Comparison of ENCODE assay signal across 9 cellular contexts in the genomic region with DNA sequence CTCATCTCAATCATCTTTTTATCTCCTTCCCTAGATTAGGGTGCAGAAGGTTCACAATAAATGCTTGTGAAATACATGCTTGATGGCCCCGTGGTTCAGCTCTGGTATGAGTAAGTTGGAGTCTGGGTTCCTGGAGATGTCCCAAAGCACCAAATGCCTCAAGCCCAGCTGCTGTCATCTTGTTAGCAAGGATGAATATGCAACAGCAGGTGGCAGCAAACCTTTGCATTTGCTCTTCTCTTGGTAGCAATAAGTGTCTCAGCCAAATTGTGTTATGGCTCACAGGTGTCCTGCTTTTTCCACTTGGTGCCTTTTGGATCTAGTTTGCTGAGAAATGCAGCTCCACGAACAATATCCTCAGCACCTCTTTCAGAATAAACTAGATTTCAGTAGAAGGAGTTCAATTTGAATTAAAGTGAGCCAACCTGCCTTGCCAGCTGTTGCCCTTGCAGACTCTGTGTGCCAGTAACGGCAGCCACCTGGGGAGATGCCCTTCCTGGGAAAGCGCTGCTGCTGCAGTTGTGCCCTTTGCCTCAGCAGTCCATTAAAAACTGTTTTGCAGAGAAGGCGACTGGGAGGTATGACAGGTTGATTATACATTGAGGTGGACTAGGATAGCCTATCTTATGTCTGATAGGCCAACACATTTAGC.
DNase-seq lines count a peak whose midpoint lies in the region; ATAC-seq and TF ChIP-seq lines count a peak whose summit lies in the region.
"Had no signal": no experiment of that assay in that cellular context is flagged by ENCODE, and none has a peak within 500 bp of the region (broad histone marks: within the 10 kb centered on the region; RNA-seq: fewer than 3 reads in every experiment).

No MANE protein-coding gene starts in this region.

- no peaks in the 10 kb centered on the region for H3K36me3 ChIP-seq in left ventricle myocardium inferior
- H3K36me3 ChIP-seq: thoracic aorta had no signal

- peak; percentile 46 for TF ChIP-seq CTCF in activated CD8-positive, alpha-beta T cell treated with anti-CD3 and anti-CD28 coated beads for 36 hours (IDR thresholded peaks at IDR 0.05)
- peak; percentile 60 for TF ChIP-seq CTCF in left ventricle myocardium inferior (IDR thresholded peaks at IDR 0.05; ENCODE audit: borderline replicate concordance)

- H3K9me3 ChIP-seq in left ventricle myocardium inferior (replicated peaks), result peaks cover 5% of the 10 kb centered on the region
- H3K9me3 ChIP-seq: thoracic aorta had no signal

- CTCF ChIA-PET in activated CD8-positive, alpha-beta T cell treated with anti-CD3 and anti-CD28 coated beads for 36 hours (lab: Charles Lee), result interaction anchor here (1.3 to 2.6 kb wide), 3 partner anchors 9 to 1100 kb away, joined by 4 to 11 read pairs (median 6); no protein-coding TSS in a partner anchor

- no peaks in the 10 kb centered on the region for H3K9me3 Mint-ChIP-seq in activated CD4-positive, alpha-beta T cell treated with anti-CD3 and anti-CD28 coated beads, Interleukin-2, amount 10 ng/mL, durations not matched to agents 24 days and 14 days
- H3K9me3 Mint-ChIP-seq in activated CD8-positive, alpha-beta T cell treated with anti-CD3 and anti-CD28 coated beads for 36 hours, result no peaks in the 10 kb centered on the region

- no peak overlapping the region for H3K4me3 Mint-ChIP-seq in activated CD4-positive, alpha-beta T cell treated with anti-CD3 and anti-CD28 coated beads, Interleukin-2, amount 10 ng/mL, durations not matched to agents 24 days and 14 days
- no peak overlapping the region for H3K4me3 Mint-ChIP-seq in activated CD8-positive, alpha-beta T cell treated with anti-CD3 and anti-CD28 coated beads for 36 hours

- intact Hi-C loops in activated CD4-positive, alpha-beta T cell treated with anti-CD3 and anti-CD28 coated beads, Interleukin-2, amount 10 ng/mL, durations not matched to agents 24 days and 14 days (cut with micrococcal nuclease), result loop anchor here (5.0 kb wide), 1 partner anchor 1098 kb away; no protein-coding TSS in a partner anchor
- intact Hi-C loops in activated CD8-positive, alpha-beta T cell treated with anti-CD3 and anti-CD28 coated beads for 36 hours (cut with micrococcal nuclease), result no loop called here
- intact Hi-C loops in left ventricle myocardium inferior (cut with micrococcal nuclease), result loop anchor here (10.0 kb wide), 1 partner anchor 1095 kb away; no protein-coding TSS in a partner anchor

- peak; percentile 72 for DNase-seq in activated CD4-positive, alpha-beta T cell treated with anti-CD3 and anti-CD28 coated beads, Interleukin-2, amount 10 ng/mL, durations not matched to agents 24 days and 14 days
- no peak for DNase-seq in activated CD4-positive, alpha-beta T cell treated with anti-CD3 and anti-CD28 coated beads, Interleukin-2, amount 50 U/mL, for 4 hours
- DNase-seq in NCI-H2107 treated with DMSO at 0.1 percent for 48 hours (lab: John Stamatoyannopoulos, UW; ENCODE audit: unreplicated experiment), result peak; percentile 85
- peak; percentile 64 for DNase-seq in activated CD8-positive, alpha-beta T cell treated with anti-CD3 and anti-CD28 coated beads for 36 hours
- peak; percentile 16 for DNase-seq in left ventricle myocardium inferior
- DNase-seq in skeletal muscle cell (ENCODE audit: low read depth), result peak; percentile 49

- H3K27me3 Mint-ChIP-seq in activated CD4-positive, alpha-beta T cell treated with anti-CD3 and anti-CD28 coated beads, Interleukin-2, amount 10 ng/mL, durations not matched to agents 24 days and 14 days, result peaks cover 8% of the 10 kb centered on the region
- peaks cover 16% of the 10 kb centered on the region for H3K27me3 Mint-ChIP-seq in activated CD8-positive, alpha-beta T cell treated with anti-CD3 and anti-CD28 coated beads for 36 hours

- H3K4me1 ChIP-seq in left ventricle myocardium inferior, result no peaks in the 10 kb centered on the region

- no peaks in the 10 kb centered on the region for H3K36me3 Mint-ChIP-seq in activated CD4-positive, alpha-beta T cell treated with anti-CD3 and anti-CD28 coated beads, Interleukin-2, amount 10 ng/mL, durations not matched to agents 24 days and 14 days (ENCODE audit: low read depth)
- H3K36me3 Mint-ChIP-seq in activated CD8-positive, alpha-beta T cell treated with anti-CD3 and anti-CD28 coated beads for 36 hours (ENCODE audit: low read depth), result no peaks in the 10 kb centered on the region

- POLR2A ChIA-PET in activated CD8-positive, alpha-beta T cell treated with anti-CD3 and anti-CD28 coated beads for 36 hours (lab: Charles Lee), result no interaction called here

- no peaks in the 10 kb centered on the region for H3K4me1 Mint-ChIP-seq in activated CD4-positive, alpha-beta T cell treated with anti-CD3 and anti-CD28 coated beads, Interleukin-2, amount 10 ng/mL, durations not matched to agents 24 days and 14 days
- no peaks in the 10 kb centered on the region for H3K4me1 Mint-ChIP-seq in activated CD8-positive, alpha-beta T cell treated with anti-CD3 and anti-CD28 coated beads for 36 hours (ENCODE audit: low read depth)

- no peak overlapping the region for H3K4me3 ChIP-seq in left ventricle myocardium inferior
- no peak overlapping the region for H3K4me3 ChIP-seq in skeletal muscle cell (ENCODE audit: low read depth, low read length)
- H3K4me3 ChIP-seq: thoracic aorta had no signal

- peaks cover 21% of the 10 kb centered on the region for H3K27me3 ChIP-seq in left ventricle myocardium inferior (ENCODE audit: low read depth)

- H3K27ac ChIP-seq in left ventricle myocardium inferior (replicated peaks), result no peak overlapping the region
- H3K27ac ChIP-seq: thoracic aorta had no signal

- no peak overlapping the region for H3K27ac Mint-ChIP-seq in activated CD4-positive, alpha-beta T cell treated with anti-CD3 and anti-CD28 coated beads, Interleukin-2, amount 10 ng/mL, durations not matched to agents 24 days and 14 days
- no peak overlapping the region for H3K27ac Mint-ChIP-seq in activated CD8-positive, alpha-beta T cell treated with anti-CD3 and anti-CD28 coated beads for 36 hours

- ATAC-seq in HG02798 (IDR thresholded peaks at IDR 0.05; ENCODE audit: poor library complexity, unreplicated experiment) (peak; percentile 61), HG03108 (IDR thresholded peaks at IDR 0.05; ENCODE audit: unreplicated experiment) (no peak)
- peak; percentile 45 for ATAC-seq in activated CD8-positive, alpha-beta T cell treated with anti-CD3 and anti-CD28 coated beads for 36 hours

Comparison
In these comparisons a context has a peak if more than half of its experiments do, and no peak if none do; other contexts are left out.
1. DNase-seq: peak in activated CD4-positive, alpha-beta T cell treated with anti-CD3 and anti-CD28 coated beads, Interleukin-2, amount 10 ng/mL, durations not matched to agents 24 days and 14 days (single experiment), NCI-H2107 treated with DMSO at 0.1 percent for 48 hours (single experiment), activated CD8-positive, alpha-beta T cell treated with anti-CD3 and anti-CD28 coated beads for 36 hours (single experiment), left ventricle myocardium inferior (single experiment) and skeletal muscle cell (single experiment); none in activated CD4-positive, alpha-beta T cell treated with anti-CD3 and anti-CD28 coated beads, Interleukin-2, amount 50 U/mL, for 4 hours (0 of 2).